ENCODE assay signal across 1 cellular context in the genomic region with DNA sequence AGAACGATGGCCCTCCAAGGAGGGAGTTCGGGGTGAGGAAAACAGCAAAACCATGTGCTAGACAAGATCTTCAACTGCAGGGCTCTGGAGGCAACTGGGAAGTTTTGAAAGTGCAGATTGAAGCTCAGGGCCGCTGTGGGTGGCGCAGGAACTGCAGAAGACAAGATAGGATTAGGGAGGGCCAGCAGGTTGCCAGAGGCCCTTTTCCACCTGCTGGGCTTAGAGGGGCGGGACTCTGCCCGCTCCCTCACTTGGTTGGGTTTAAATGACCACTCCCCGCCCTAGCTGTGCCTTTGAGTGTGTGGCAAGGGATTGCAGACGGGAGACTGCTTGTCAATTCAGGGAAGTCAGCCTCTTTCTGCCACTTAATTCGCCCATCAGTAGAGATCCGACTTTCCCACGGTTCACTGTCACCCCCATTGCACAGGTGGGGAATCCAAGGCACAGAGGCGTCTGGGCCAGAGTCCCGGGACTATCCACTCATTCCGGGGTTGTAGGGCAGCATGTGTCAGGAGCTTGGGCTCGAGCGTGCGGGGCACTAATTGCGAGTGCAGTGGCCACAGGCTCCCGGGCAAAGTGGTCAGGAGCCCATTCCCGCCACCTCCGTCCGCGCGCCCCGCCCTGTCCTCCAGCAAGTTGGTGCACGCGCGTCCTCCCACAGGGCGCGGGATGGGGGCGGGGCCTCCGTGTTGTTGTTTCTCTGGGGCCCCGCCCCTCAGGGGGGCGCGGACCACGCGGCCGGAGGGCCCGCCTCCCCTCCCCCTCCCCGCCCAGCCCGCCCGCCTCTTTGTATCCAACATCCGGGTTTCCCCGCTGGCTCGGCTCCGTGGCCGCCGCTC.
TF ChIP-seq lines count a peak whose summit lies in the region.

A gene (plus strand): TSS at position 816 of the 839 bp plus-strand sequence. CDS start 433 bp downstream, outside the sequence.

TF ChIP-seq in HepG2, 621 proteins besides CTCF, POLR2A, EP300 and RAD21 (continued from another document and continues in another):
- TF ChIP-seq, protein P1, sequence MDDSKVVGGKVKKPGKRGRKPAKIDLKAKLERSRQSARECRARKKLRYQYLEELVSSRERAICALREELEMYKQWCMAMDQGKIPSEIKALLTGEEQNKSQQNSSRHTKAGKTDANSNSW (CRISPR knock-in tag; IDR thresholded peaks at IDR 0.05; ENCODE audit: borderline replicate concordance), result no peak
- no peak for TF ChIP-seq ZNF558 (CRISPR knock-in tag; IDR thresholded peaks at IDR 0.05; ENCODE audit: borderline replicate concordance)
- TF ChIP-seq PHF21A (CRISPR knock-in tag; IDR thresholded peaks at IDR 0.05), result no peak
- no peak for TF ChIP-seq HDAC2 (CRISPR knock-in tag; IDR thresholded peaks at IDR 0.05)
- no peak for TF ChIP-seq ZNF781 (CRISPR knock-in tag; IDR thresholded peaks at IDR 0.05; ENCODE audit: borderline replicate concordance, not compliant biosample characterization)
- TF ChIP-seq, protein P2, sequence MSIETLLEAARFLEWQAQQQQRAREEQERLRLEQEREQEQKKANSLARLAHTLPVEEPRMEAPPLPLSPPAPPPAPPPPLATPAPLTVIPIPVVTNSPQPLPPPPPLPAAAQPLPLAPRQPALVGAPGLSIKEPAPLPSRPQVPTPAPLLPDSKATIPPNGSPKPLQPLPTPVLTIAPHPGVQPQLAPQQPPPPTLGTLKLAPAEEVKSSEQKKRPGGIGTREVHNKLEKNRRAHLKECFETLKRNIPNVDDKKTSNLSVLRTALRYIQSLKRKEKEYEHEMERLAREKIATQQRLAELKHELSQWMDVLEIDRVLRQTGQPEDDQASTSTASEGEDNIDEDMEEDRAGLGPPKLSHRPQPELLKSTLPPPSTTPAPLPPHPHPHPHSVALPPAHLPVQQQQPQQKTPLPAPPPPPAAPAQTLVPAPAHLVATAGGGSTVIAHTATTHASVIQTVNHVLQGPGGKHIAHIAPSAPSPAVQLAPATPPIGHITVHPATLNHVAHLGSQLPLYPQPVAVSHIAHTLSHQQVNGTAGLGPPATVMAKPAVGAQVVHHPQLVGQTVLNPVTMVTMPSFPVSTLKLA (IDR thresholded peaks at IDR 0.05), result peak; percentile 71
- TF ChIP-seq, protein P3, sequence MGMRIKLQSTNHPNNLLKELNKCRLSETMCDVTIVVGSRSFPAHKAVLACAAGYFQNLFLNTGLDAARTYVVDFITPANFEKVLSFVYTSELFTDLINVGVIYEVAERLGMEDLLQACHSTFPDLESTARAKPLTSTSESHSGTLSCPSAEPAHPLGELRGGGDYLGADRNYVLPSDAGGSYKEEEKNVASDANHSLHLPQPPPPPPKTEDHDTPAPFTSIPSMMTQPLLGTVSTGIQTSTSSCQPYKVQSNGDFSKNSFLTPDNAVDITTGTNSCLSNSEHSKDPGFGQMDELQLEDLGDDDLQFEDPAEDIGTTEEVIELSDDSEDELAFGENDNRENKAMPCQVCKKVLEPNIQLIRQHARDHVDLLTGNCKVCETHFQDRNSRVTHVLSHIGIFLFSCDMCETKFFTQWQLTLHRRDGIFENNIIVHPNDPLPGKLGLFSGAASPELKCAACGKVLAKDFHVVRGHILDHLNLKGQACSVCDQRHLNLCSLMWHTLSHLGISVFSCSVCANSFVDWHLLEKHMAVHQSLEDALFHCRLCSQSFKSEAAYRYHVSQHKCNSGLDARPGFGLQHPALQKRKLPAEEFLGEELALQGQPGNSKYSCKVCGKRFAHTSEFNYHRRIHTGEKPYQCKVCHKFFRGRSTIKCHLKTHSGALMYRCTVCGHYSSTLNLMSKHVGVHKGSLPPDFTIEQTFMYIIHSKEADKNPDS (CRISPR knock-in tag; IDR thresholded peaks at IDR 0.05), result no peak
- TF ChIP-seq, protein P4, sequence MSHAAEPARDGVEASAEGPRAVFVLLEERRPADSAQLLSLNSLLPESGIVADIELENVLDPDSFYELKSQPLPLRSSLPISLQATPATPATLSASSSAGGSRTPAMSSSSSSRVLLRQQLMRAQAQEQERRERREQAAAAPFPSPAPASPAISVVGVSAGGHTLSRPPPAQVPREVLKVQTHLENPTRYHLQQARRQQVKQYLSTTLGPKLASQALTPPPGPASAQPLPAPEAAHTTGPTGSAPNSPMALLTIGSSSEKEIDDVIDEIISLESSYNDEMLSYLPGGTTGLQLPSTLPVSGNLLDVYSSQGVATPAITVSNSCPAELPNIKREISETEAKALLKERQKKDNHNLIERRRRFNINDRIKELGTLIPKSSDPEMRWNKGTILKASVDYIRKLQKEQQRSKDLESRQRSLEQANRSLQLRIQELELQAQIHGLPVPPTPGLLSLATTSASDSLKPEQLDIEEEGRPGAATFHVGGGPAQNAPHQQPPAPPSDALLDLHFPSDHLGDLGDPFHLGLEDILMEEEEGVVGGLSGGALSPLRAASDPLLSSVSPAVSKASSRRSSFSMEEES (CRISPR knock-in tag; IDR thresholded peaks at IDR 0.05), result no peak
- TF ChIP-seq SOX5 (CRISPR knock-in tag; IDR thresholded peaks at IDR 0.05; ENCODE audit: borderline replicate concordance), result no peak
- no peak for TF ChIP-seq NFE2L2 (IDR thresholded peaks at IDR 0.05; ENCODE audit: low read length)
- no peak for TF ChIP-seq BRCA1 (CRISPR knock-in tag; IDR thresholded peaks at IDR 0.05)
- no peak for TF ChIP-seq ZNF563 (CRISPR knock-in tag; IDR thresholded peaks at IDR 0.05)
- TF ChIP-seq SIN3B (IDR thresholded peaks at IDR 0.05; ENCODE audit: low read length), result no peak
- TF ChIP-seq IRX3 (CRISPR knock-in tag; IDR thresholded peaks at IDR 0.05; ENCODE audit: borderline replicate concordance, low read depth), result no peak
- no peak for TF ChIP-seq TRIM24 (CRISPR knock-in tag; IDR thresholded peaks at IDR 0.05)
- no peak for TF ChIP-seq ZNF12 (CRISPR knock-in tag; IDR thresholded peaks at IDR 0.05)
- TF ChIP-seq, protein P5, sequence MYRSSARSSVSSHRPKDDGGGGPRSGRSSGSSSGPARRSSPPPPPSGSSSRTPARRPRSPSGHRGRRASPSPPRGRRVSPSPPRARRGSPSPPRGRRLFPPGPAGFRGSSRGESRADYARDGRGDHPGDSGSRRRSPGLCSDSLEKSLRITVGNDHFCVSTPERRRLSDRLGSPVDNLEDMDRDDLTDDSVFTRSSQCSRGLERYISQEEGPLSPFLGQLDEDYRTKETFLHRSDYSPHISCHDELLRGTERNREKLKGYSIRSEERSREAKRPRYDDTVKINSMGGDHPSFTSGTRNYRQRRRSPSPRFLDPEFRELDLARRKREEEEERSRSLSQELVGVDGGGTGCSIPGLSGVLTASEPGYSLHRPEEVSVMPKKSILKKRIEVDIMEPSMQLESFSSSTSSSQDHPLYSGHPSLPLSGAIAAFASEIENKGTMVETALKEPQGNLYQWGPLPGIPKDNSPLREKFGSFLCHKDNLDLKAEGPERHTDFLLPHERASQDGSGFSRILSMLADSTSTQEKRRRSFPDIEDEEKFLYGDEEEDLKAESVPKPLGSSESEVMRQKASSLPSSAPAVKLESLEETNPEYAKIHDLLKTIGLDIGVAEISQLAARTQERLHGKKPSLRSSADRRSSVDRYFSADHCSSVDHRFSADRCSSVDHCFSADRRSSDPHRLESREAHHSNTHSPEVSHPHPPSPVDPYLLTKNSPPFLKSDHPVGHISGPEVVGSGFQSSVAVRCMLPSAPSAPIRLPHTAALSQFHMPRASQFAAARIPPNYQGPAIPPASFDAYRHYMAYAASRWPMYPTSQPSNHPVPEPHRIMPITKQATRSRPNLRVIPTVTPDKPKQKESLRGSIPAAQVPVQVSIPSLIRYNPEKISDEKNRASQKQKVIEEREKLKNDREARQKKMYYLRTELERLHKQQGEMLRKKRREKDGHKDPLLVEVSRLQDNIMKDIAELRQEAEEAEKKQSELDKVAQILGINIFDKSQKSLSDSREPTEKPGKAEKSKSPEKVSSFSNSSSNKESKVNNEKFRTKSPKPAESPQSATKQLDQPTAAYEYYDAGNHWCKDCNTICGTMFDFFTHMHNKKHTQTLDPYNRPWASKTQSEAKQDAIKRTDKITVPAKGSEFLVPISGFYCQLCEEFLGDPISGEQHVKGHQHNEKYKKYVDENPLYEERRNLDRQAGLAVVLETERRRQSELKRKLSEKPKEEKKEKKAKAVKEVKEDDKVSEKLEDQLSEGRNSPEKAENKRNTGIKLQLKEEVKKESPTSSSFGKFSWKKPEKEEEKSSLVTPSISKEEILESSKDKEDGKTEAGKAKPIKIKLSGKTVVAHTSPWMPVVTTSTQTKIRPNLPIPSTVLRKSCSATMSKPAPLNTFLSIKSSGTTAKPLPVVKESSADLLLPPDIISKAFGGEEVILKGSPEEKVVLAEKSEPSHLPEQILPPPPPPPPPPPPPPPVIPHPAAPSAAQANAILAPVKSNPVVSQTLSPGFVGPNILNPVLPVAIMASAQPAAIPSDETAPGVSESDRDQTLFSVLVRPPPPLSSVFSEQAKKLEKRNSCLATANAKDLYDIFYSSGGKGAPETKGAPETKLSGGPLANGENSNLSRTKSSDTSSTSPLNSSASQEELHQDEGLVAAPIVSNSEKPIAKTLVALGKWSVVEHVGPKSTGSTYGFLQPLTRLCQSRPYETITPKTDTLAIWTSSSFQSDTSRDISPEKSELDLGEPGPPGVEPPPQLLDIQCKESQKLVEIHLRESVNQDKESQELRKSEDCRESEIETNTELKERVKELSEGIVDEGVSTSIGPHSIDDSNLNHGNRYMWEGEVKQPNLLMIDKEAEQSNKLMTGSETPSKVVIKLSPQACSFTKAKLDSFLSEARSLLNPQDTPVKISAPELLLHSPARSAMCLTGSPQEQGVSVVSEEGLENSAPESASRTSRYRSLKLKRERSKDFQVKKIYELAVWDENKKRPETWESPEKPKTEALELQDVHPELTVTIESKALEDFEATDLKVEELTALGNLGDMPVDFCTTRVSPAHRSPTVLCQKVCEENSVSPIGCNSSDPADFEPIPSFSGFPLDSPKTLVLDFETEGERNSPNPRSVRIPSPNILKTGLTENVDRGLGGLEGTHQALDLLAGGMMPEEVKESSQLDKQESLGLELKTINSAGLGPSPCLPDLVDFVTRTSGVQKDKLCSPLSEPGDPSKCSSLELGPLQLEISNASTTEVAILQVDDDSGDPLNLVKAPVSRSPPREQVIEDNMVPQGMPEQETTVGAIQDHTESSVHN (CRISPR knock-in tag; IDR thresholded peaks at IDR 0.05), result no peak
- no peak for TF ChIP-seq ZNF589 (CRISPR knock-in tag; conservative IDR thresholded peaks at IDR 0.05)
- TF ChIP-seq KLF16 (CRISPR knock-in tag; IDR thresholded peaks at IDR 0.05), result peak in 1 of 2 experiments; percentile 26; a peak in 1 of 4 replicates
- TF ChIP-seq, protein P6, sequence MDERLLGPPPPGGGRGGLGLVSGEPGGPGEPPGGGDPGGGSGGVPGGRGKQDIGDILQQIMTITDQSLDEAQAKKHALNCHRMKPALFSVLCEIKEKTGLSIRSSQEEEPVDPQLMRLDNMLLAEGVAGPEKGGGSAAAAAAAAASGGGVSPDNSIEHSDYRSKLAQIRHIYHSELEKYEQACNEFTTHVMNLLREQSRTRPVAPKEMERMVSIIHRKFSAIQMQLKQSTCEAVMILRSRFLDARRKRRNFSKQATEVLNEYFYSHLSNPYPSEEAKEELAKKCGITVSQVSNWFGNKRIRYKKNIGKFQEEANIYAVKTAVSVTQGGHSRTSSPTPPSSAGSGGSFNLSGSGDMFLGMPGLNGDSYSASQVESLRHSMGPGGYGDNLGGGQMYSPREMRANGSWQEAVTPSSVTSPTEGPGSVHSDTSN (CRISPR knock-in tag; IDR thresholded peaks at IDR 0.05), result no peak
- no peak for TF ChIP-seq ZNF296 (CRISPR knock-in tag; conservative IDR thresholded peaks at IDR 0.05)
- peak; percentile 36; the same call in 1 of the 2 replicates for TF ChIP-seq NFKB2 (CRISPR knock-in tag; IDR thresholded peaks at IDR 0.05; ENCODE audit: borderline replicate concordance)
- TF ChIP-seq, protein P7, sequence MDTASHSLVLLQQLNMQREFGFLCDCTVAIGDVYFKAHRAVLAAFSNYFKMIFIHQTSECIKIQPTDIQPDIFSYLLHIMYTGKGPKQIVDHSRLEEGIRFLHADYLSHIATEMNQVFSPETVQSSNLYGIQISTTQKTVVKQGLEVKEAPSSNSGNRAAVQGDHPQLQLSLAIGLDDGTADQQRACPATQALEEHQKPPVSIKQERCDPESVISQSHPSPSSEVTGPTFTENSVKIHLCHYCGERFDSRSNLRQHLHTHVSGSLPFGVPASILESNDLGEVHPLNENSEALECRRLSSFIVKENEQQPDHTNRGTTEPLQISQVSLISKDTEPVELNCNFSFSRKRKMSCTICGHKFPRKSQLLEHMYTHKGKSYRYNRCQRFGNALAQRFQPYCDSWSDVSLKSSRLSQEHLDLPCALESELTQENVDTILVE (CRISPR knock-in tag; IDR thresholded peaks at IDR 0.05), result no peak
- TF ChIP-seq, protein P8, sequence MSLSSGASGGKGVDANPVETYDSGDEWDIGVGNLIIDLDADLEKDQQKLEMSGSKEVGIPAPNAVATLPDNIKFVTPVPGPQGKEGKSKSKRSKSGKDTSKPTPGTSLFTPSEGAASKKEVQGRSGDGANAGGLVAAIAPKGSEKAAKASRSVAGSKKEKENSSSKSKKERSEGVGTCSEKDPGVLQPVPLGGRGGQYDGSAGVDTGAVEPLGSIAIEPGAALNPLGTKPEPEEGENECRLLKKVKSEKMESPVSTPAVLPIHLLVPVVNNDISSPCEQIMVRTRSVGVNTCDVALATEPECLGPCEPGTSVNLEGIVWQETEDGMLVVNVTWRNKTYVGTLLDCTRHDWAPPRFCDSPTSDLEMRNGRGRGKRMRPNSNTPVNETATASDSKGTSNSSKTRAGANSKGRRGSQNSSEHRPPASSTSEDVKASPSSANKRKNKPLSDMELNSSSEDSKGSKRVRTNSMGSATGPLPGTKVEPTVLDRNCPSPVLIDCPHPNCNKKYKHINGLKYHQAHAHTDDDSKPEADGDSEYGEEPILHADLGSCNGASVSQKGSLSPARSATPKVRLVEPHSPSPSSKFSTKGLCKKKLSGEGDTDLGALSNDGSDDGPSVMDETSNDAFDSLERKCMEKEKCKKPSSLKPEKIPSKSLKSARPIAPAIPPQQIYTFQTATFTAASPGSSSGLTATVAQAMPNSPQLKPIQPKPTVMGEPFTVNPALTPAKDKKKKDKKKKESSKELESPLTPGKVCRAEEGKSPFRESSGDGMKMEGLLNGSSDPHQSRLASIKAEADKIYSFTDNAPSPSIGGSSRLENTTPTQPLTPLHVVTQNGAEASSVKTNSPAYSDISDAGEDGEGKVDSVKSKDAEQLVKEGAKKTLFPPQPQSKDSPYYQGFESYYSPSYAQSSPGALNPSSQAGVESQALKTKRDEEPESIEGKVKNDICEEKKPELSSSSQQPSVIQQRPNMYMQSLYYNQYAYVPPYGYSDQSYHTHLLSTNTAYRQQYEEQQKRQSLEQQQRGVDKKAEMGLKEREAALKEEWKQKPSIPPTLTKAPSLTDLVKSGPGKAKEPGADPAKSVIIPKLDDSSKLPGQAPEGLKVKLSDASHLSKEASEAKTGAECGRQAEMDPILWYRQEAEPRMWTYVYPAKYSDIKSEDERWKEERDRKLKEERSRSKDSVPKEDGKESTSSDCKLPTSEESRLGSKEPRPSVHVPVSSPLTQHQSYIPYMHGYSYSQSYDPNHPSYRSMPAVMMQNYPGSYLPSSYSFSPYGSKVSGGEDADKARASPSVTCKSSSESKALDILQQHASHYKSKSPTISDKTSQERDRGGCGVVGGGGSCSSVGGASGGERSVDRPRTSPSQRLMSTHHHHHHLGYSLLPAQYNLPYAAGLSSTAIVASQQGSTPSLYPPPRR (CRISPR knock-in tag; IDR thresholded peaks at IDR 0.05; ENCODE audit: borderline replicate concordance), result 0 out of 2 replicates have a peak, but pooled peaks have one; percentile 27
- TF ChIP-seq SALL2 (CRISPR knock-in tag; IDR thresholded peaks at IDR 0.05), result no peak
- TF ChIP-seq JDP2 (CRISPR knock-in tag; IDR thresholded peaks at IDR 0.05; ENCODE audit: borderline replicate concordance), result no peak
- TF ChIP-seq FOXA3 (CRISPR knock-in tag; IDR thresholded peaks at IDR 0.05), result peak; percentile 23; the same call in 1 of the 2 replicates
- TF ChIP-seq, protein P9, sequence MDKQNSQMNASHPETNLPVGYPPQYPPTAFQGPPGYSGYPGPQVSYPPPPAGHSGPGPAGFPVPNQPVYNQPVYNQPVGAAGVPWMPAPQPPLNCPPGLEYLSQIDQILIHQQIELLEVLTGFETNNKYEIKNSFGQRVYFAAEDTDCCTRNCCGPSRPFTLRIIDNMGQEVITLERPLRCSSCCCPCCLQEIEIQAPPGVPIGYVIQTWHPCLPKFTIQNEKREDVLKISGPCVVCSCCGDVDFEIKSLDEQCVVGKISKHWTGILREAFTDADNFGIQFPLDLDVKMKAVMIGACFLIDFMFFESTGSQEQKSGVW (CRISPR knock-in tag; IDR thresholded peaks at IDR 0.05; ENCODE audit: borderline replicate concordance), result no peak
